In genomic region chr16:68064791-68065365, GRCh38 we compare ENCODE assay signal across 8 cellular contexts. TPM values are rescaled to one million over a fixed set of nuclear protein-coding genes. Genes with fewer than 3 reads are reported as not detected.
DNase-seq lines count a peak whose midpoint lies in the region; ATAC-seq and TF ChIP-seq lines count a peak whose summit lies in the region.

No MANE protein-coding gene starts in this region.

- peak; percentile 39 to 86 (median 70) for DNase-seq in CD8-positive, alpha-beta T cell
- DNase-seq in HFF-Myc (ENCODE audit: extremely low read depth, low read depth), result no peak
- peak; percentile 63 for DNase-seq in PC-3
- peak; percentile 69 for DNase-seq in activated T-cell treated with anti-CD3 and anti-CD28 coated beads, Interleukin-2, amount 50 U/mL, for 4 hours
- DNase-seq in fibroblast of gingiva (ENCODE audit: low read depth), result peak; percentile 67
- DNase-seq in nephron progenitor cell, result peak; percentile 76
- DNase-seq in superior temporal gyrus (ENCODE audit: extremely low spot score), result peak; percentile 73
- DNase-seq in cortex of kidney (lab: John Stamatoyannopoulos, UW), result no peak

- TF ChIP-seq CTCF in CD8-positive, alpha-beta T cell (IDR thresholded peaks at IDR 0.05), result peak; percentile 85
- TF ChIP-seq CTCF in HFF-Myc (IDR thresholded peaks at IDR 0.05; ENCODE audit: low read depth, low read length, missing control alignments) (peak; percentile 90), PC-3 (conservative IDR thresholded peaks at IDR 0.05; ENCODE audit: low read depth, low read length) (peak; percentile 71), nephron progenitor cell (IDR thresholded peaks at IDR 0.05) (peak; percentile 84)

- H2AFZ ChIP-seq in PC-3 (ENCODE audit: low read length), result no peak overlapping the region

- H3K27ac ChIP-seq in CD8-positive, alpha-beta T cell (ENCODE audit: low read depth, low read length), result no peak overlapping the region
- H3K27ac ChIP-seq in PC-3 (ENCODE audit: low read length), result no peak overlapping the region

- H3K79me2 ChIP-seq in PC-3 (ENCODE audit: low read length), result no peaks in the 10 kb centered on the region

- no peaks in the 10 kb centered on the region for H3K27me3 Mint-ChIP-seq in CD8-positive, alpha-beta T cell (ENCODE audit: low read depth)
- no peaks in the 10 kb centered on the region for H3K27me3 Mint-ChIP-seq in activated T-cell treated with anti-CD3 and anti-CD28 coated beads, Interleukin-2, amount 50 U/mL, for 4 hours (ENCODE audit: low read depth)
- peaks cover 2% of the 10 kb centered on the region for H3K27me3 Mint-ChIP-seq in nephron progenitor cell (ENCODE audit: low read depth, poor library complexity)

- peaks cover 25% of the 10 kb centered on the region for H3K36me3 Mint-ChIP-seq in CD8-positive, alpha-beta T cell
- peaks cover 21% of the 10 kb centered on the region for H3K36me3 Mint-ChIP-seq in activated T-cell treated with anti-CD3 and anti-CD28 coated beads, Interleukin-2, amount 50 U/mL, for 4 hours (ENCODE audit: insufficient read depth)
- H3K36me3 Mint-ChIP-seq in nephron progenitor cell (ENCODE audit: low read depth), result peaks cover 18% of the 10 kb centered on the region

- no peaks in the 10 kb centered on the region for H3K36me3 ChIP-seq in CD8-positive, alpha-beta T cell (ENCODE audit: insufficient read depth, low read length)
- no peaks in the 10 kb centered on the region for H3K36me3 ChIP-seq in PC-3 (ENCODE audit: low read depth, low read length)

- BruUV-seq in PC-3 (replicated peaks; lab: Mats Ljungman, UMichigan), result no TSS peak

- H4K20me1 ChIP-seq in PC-3 (ENCODE audit: low read length), result no peaks in the 10 kb centered on the region

- H3K4me1 Mint-ChIP-seq in CD8-positive, alpha-beta T cell (ENCODE audit: low read depth), result peaks cover 76% of the 10 kb centered on the region
- H3K4me1 Mint-ChIP-seq in activated T-cell treated with anti-CD3 and anti-CD28 coated beads, Interleukin-2, amount 50 U/mL, for 4 hours (ENCODE audit: low read depth), result peaks cover 72% of the 10 kb centered on the region
- peaks cover 6% of the 10 kb centered on the region for H3K4me1 Mint-ChIP-seq in nephron progenitor cell

- H3K4me2 ChIP-seq in PC-3 (ENCODE audit: low read length), result no peak overlapping the region

- POLR2A ChIA-PET in CD8-positive, alpha-beta T cell (lab: Charles Lee), result interaction anchor here (1.7 to 3.2 kb wide), 4 partner anchors 11 to 21 kb away, joined by 4 to 20 read pairs (median 12); partner anchors contain the start of gene NFATC3
- POLR2A ChIA-PET in PC-3 (lab: Charles Lee; ENCODE audit: unreplicated experiment), result interaction anchor here (0.5 kb wide), 1 partner anchor 17 kb away, joined by 7 read pairs; no protein-coding TSS in a partner anchor

- H3K9me3 Mint-ChIP-seq in CD8-positive, alpha-beta T cell, result no peaks in the 10 kb centered on the region
- H3K9me3 Mint-ChIP-seq in activated T-cell treated with anti-CD3 and anti-CD28 coated beads, Interleukin-2, amount 50 U/mL, for 4 hours, result no peaks in the 10 kb centered on the region
- H3K9me3 Mint-ChIP-seq in nephron progenitor cell, result no peaks in the 10 kb centered on the region

- no peaks in the 10 kb centered on the region for H3F3A ChIP-seq in PC-3 (ENCODE audit: low read length, unreplicated experiment)

- H3K9me3 ChIP-seq in CD8-positive, alpha-beta T cell (ENCODE audit: low read length), result no peaks in the 10 kb centered on the region
- H3K9me3 ChIP-seq in PC-3 (ENCODE audit: low read length), result no peaks in the 10 kb centered on the region

- CTCF ChIA-PET in CD8-positive, alpha-beta T cell (lab: Charles Lee), result interaction anchor here (0.6 to 5.9 kb wide), 24 partner anchors 9 to 249 kb away, joined by 3 to 46 read pairs (median 4); partner anchors contain the start of genes NFATC3 and NRN1L
- CTCF ChIA-PET in PC-3 (lab: Charles Lee), result interaction anchor here (0.6 kb wide), 1 partner anchor 550 kb away, joined by 7 read pairs; no protein-coding TSS in a partner anchor

- no peak overlapping the region for H3K9ac ChIP-seq in PC-3 (ENCODE audit: low read length)

- peak overlapping the region; percentile 92 for H3K27ac Mint-ChIP-seq in CD8-positive, alpha-beta T cell
- H3K27ac Mint-ChIP-seq in nephron progenitor cell, result no peak overlapping the region

- peak; percentile 82 for ATAC-seq in CD8-positive, alpha-beta T cell
- ATAC-seq in PC-3, result peak; percentile 88
- peak; percentile 81 to 83 for ATAC-seq in activated T-cell treated with anti-CD3 and anti-CD28 coated beads, Interleukin-2, amount 50 U/mL, for 4 hours

- H3K27me3 ChIP-seq in CD8-positive, alpha-beta T cell (ENCODE audit: insufficient read depth, low read length), result no peaks in the 10 kb centered on the region
- H3K27me3 ChIP-seq in PC-3 (ENCODE audit: low read length), result no peaks in the 10 kb centered on the region

- H3K4me1 ChIP-seq in CD8-positive, alpha-beta T cell (ENCODE audit: insufficient read depth, low read length), result peaks cover 72% of the 10 kb centered on the region
- H3K4me1 ChIP-seq in PC-3 (ENCODE audit: insufficient read depth, low read length), result no peaks in the 10 kb centered on the region

- no peak overlapping the region for H3K4me3 Mint-ChIP-seq in CD8-positive, alpha-beta T cell
- H3K4me3 Mint-ChIP-seq in activated T-cell treated with anti-CD3 and anti-CD28 coated beads, Interleukin-2, amount 50 U/mL, for 4 hours, result no peak overlapping the region
- H3K4me3 Mint-ChIP-seq in nephron progenitor cell, result no peak overlapping the region

- intact Hi-C loops in CD8-positive, alpha-beta T cell (cut with DNase I, micrococcal nuclease), result loop anchor here (1.0 to 5.0 kb wide), 7 partner anchors 15 to 249 kb away; partner anchors contain the start of genes NFATC3 (in 1 of the 2) and PSMB10 (in 1 of the 2)
- intact Hi-C loops in PC-3 (cut with micrococcal nuclease), result no loop called here

- H3K4me3 ChIP-seq in CD8-positive, alpha-beta T cell (ENCODE audit: low read depth, low read length), result no peak overlapping the region
- H3K4me3 ChIP-seq in HFF-Myc (replicated peaks; ENCODE audit: low read depth, low read length) (no peak overlapping the region), PC-3 (ENCODE audit: low read length) (no peak overlapping the region)

- no peaks in the 10 kb centered on the region for H3K9me2 ChIP-seq in PC-3 (replicated peaks; ENCODE audit: low read length)

RNA-seq across cellular contexts. Expression of gene NFATC3, which starts 20.3 kb away (rescaled TPM):
- 10 to 100 TPM; 79.4 to 85.2 TPM for total RNA-seq in CD8-positive, alpha-beta T cell
- 12.1 and 14.5 TPM in 2 replicates for total RNA-seq in PC-3 (2014; rRNA removed)
- total RNA-seq in activated T-cell treated with anti-CD3 and anti-CD28 coated beads, Interleukin-2, amount 50 U/mL, for 4 hours, result 10 to 100 TPM; 64.8 to 72.3 (median 65.3) TPM

RNA-seq across cellular contexts. Expression of gene DUS2, which starts 41.8 kb away (rescaled TPM):
- total RNA-seq in CD8-positive, alpha-beta T cell, result 1 to 10 TPM; 9.5 TPM
- total RNA-seq in PC-3 (2014; rRNA removed), result 19.9 and 21.4 TPM in 2 replicates
- 10 to 100 TPM; 35.9 to 37.4 (median 37.1) TPM for total RNA-seq in activated T-cell treated with anti-CD3 and anti-CD28 coated beads, Interleukin-2, amount 50 U/mL, for 4 hours

RNA-seq across cellular contexts. Expression of gene DDX28, which starts 41.8 kb away (rescaled TPM):
- 10 to 100 TPM; 18.5 to 20.9 TPM for total RNA-seq in CD8-positive, alpha-beta T cell
- 13.4 and 16.6 TPM in 2 replicates for total RNA-seq in PC-3 (2014; rRNA removed)
- 10 to 100 TPM; 34.9 to 40.3 (median 39.1) TPM for total RNA-seq in activated T-cell treated with anti-CD3 and anti-CD28 coated beads, Interleukin-2, amount 50 U/mL, for 4 hours

RNA-seq across cellular contexts. Expression of gene DPEP2NB, which starts 49.2 kb away (rescaled TPM):
- not detected for total RNA-seq in CD8-positive, alpha-beta T cell
- total RNA-seq in PC-3 (2014; rRNA removed), result not detected in 2 replicates
- not detected for total RNA-seq in activated T-cell treated with anti-CD3 and anti-CD28 coated beads, Interleukin-2, amount 50 U/mL, for 4 hours

Comparison
In these comparisons a context has a peak if more than half of its experiments do, and no peak if none do; other contexts are left out.
1. DNase-seq: peak in CD8-positive, alpha-beta T cell (7 of 7), PC-3 (single experiment), activated T-cell treated with anti-CD3 and anti-CD28 coated beads, Interleukin-2, amount 50 U/mL, for 4 hours (single experiment), fibroblast of gingiva (single experiment), nephron progenitor cell (single experiment) and superior temporal gyrus (single experiment); none in HFF-Myc (single experiment) and cortex of kidney (single experiment).
2. Peak in every context shown above with its lines, with median percentiles within 50 percentile points of each other: ATAC-seq and CTCF ChIP-seq.